Comparison of ENCODE assay signal across 8 cellular contexts in genomic region chr15:73632670-73633058, GRCh38. TPM values are rescaled to one million over a fixed set of nuclear protein-coding genes. Genes with fewer than 3 reads are reported as not detected.
DNase-seq lines count a peak whose midpoint lies in the region; ATAC-seq and TF ChIP-seq lines count a peak whose summit lies in the region.

No MANE protein-coding gene starts in this region.

- H3K4me3 ChIP-seq in gastroesophageal sphincter (peak overlapping the region; percentile 86 to 91), rectal smooth muscle tissue (ENCODE audit: low read length) (peak overlapping the region; percentile 89)

- H3K27me3 ChIP-seq in gastroesophageal sphincter (no peaks in the 10 kb centered on the region), rectal smooth muscle tissue (ENCODE audit: control insufficient read depth, insufficient read depth, low read length) (no peaks in the 10 kb centered on the region)

- H3K36me3 ChIP-seq in ES-I3 (ENCODE audit: insufficient read depth, low read length): no peaks in the 10 kb centered on the region
- H3K36me3 ChIP-seq in gastroesophageal sphincter: no peaks in the 10 kb centered on the region
- no peaks in the 10 kb centered on the region for H3K36me3 ChIP-seq in rectal smooth muscle tissue (ENCODE audit: control insufficient read depth, insufficient read depth, low read length)

- H3K9ac ChIP-seq in ES-I3 (ENCODE audit: low read depth, low read length) (peak overlapping the region; percentile 78), rectal smooth muscle tissue (ENCODE audit: low read length) (peak overlapping the region; percentile 84)

- ATAC-seq in HG02938 (IDR thresholded peaks at IDR 0.05; ENCODE audit: unreplicated experiment) (peak; percentile 9), gastroesophageal sphincter (no peak), GM18519 (IDR thresholded peaks at IDR 0.05; ENCODE audit: low FRiP score, unreplicated experiment) (no peak), GM18867 (IDR thresholded peaks at IDR 0.05; ENCODE audit: unreplicated experiment) (no peak)

- TF ChIP-seq POLR2A in gastroesophageal sphincter (IDR thresholded peaks at IDR 0.05): no peak

- DNase-seq in activated CD4-positive, alpha-beta T cell treated with anti-CD3 and anti-CD28 coated beads, Interleukin-2, amount 50 U/mL, for 48 hours: peak; percentile 31 to 35
- no peak for DNase-seq in NOMO-1 treated with DMSO at 0.1 percent for 48 hours (lab: John Stamatoyannopoulos, UW; ENCODE audit: unreplicated experiment)

- H3K4me1 ChIP-seq in ES-I3 (ENCODE audit: insufficient read depth, low read length) (peaks cover 26% of the 10 kb centered on the region), gastroesophageal sphincter (peaks cover 11 to 68% (median 28%) of the 10 kb centered on the region in 3 donors), rectal smooth muscle tissue (ENCODE audit: control insufficient read depth, insufficient read depth, low read length) (peaks cover 35% of the 10 kb centered on the region)

- H3K9me3 ChIP-seq in ES-I3 (ENCODE audit: control insufficient read depth, insufficient read depth, low read length): no peaks in the 10 kb centered on the region
- H3K9me3 ChIP-seq in gastroesophageal sphincter: no peaks in the 10 kb centered on the region

- H3K27ac ChIP-seq in gastroesophageal sphincter (peak overlapping the region; percentile 95 to 100 (median 98)), rectal smooth muscle tissue (ENCODE audit: low read depth, low read length) (peak overlapping the region; percentile 95)

- TF ChIP-seq EP300 in gastroesophageal sphincter (IDR thresholded peaks at IDR 0.05): no peak

- 0% methylated on average over 6 to 7 of the region's 40 CpGs for WGBS in gastroesophageal sphincter (ENCODE audit: low coverage in 1 of 2), 2 donors

- no peak for TF ChIP-seq CTCF in gastroesophageal sphincter (IDR thresholded peaks at IDR 0.05)

RNA-seq across cellular contexts. Expression of gene NPTN, which starts 0.5 kb away (rescaled TPM):
- total RNA-seq in gastroesophageal sphincter: 100 to 1,000 TPM; 261 to 338 (median 333) TPM

RNA-seq across cellular contexts. Expression of gene CD276, which starts 51.5 kb away (rescaled TPM):
- total RNA-seq in gastroesophageal sphincter: 10 to 100 TPM; 34.7 to 61.5 (median 48.0) TPM
